Comparison of ENCODE assay signal across 8 cellular contexts in the genomic region with DNA sequence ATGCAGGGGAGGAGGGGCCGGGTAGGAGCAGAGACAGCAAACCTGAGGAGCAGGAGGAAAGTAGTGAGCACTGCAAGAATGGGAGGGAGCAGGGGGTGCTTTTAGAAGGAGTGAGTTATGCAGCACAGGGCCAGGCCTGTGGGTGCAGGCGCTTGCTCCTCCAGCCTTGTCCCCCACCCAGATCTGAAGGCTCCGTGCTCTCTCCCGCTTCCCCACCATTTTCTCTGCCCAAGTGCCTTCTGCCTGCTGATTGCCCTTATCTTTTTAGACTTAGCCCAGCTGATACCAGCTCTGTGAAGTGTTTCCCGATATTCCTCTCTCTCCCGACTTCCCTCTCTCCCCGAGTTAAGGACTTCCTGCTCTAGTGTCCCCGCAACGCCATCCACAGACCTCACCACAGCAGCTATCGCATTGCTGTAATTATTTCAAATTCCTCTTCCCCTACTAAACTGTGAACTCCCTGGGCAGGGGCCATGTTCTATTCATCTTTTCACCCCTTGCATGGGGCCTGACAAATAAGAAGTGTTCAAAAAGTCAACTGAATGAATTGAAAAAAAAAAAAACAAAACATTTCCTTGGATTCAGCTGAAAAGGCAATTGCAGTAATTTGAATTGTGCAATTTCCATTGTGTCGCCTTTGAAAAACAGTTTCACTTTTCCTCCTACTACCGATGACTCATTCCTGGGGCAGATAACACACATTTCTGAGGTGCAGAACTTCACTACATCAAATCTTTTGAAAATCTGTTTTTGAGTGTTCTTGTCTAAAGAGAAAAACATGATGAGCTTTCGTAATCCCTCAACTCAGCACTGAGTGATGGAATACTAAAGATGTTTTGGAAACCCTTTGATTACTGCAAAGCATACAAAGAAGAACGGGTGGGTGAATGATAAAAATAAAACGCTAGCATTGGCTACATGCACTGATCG.
DNase-seq lines count a peak whose midpoint lies in the region; TF ChIP-seq lines count a peak whose summit lies in the region.

No MANE protein-coding gene starts in this region.

- H3K9me3 ChIP-seq in duodenal mucosa (ENCODE audit: control insufficient read depth in 1 of 2, low read length in 2 of 2): no peaks in the 10 kb centered on the region

- H3K56ac ChIP-seq in mesendoderm (ENCODE audit: low read length): peak overlapping the region; percentile 80

- no peaks in the 10 kb centered on the region for H3K79me1 ChIP-seq in mesendoderm (ENCODE audit: low read length)

- H2BK15ac ChIP-seq in mesendoderm (replicated peaks; ENCODE audit: low read depth): no peak overlapping the region

- peak overlapping the region; percentile 90 for H3K27ac Mint-ChIP-seq in type B pancreatic cell

- no peak overlapping the region for H3K4ac ChIP-seq in mesendoderm (ENCODE audit: low read depth, low read length)

- TF ChIP-seq CTCF in type B pancreatic cell (conservative IDR thresholded peaks at IDR 0.05): no peak

- peak overlapping the region; percentile 42 for H3K4me2 ChIP-seq in mesendoderm (ENCODE audit: low read length)

- H4K5ac ChIP-seq in mesendoderm (ENCODE audit: low read length): peak overlapping the region; percentile 34

- H3K27me3 ChIP-seq in duodenal mucosa (ENCODE audit: control insufficient read depth in 1 of 2, insufficient read depth in 2 of 2, low read length in 2 of 2): no peaks in the 10 kb centered on the region
- H3K27me3 ChIP-seq in mesendoderm (ENCODE audit: insufficient read depth, low read length, poor library complexity): no peaks in the 10 kb centered on the region

- H3K23ac ChIP-seq in mesendoderm (ENCODE audit: low read length): no peak overlapping the region

- H3K9me3 Mint-ChIP-seq in type B pancreatic cell: no peaks in the 10 kb centered on the region

- H3K36me3 ChIP-seq in duodenal mucosa (ENCODE audit: control insufficient read depth in 1 of 2, insufficient read depth in 2 of 2, low read length in 2 of 2): no peaks in the 10 kb centered on the region
- H3K36me3 ChIP-seq in mesendoderm (ENCODE audit: control insufficient read depth, insufficient read depth, low read length): no peaks in the 10 kb centered on the region

- no peak overlapping the region for H2BK5ac ChIP-seq in mesendoderm (ENCODE audit: low read length)

- H3K4me3 ChIP-seq in duodenal mucosa (ENCODE audit: low read depth in 1 of 2, low read length in 2 of 2) (peak overlapping the region; percentile 69 to 81), mesendoderm (ENCODE audit: low read length) (no peak overlapping the region)

- peak overlapping the region; percentile 78 for H3K4me3 Mint-ChIP-seq in type B pancreatic cell

- peak overlapping the region; percentile 47 for H3K27ac ChIP-seq in duodenal mucosa (ENCODE audit: low read depth, low read length)
- peak overlapping the region; percentile 57 for H3K27ac ChIP-seq in mesendoderm (ENCODE audit: low read depth, low read length)

- no peak overlapping the region for H2AK5ac ChIP-seq in mesendoderm (ENCODE audit: low read length)

- H3K18ac ChIP-seq in mesendoderm (ENCODE audit: low read length): peak overlapping the region; percentile 54

- WGBS in mesendoderm (ENCODE audit: extremely low coverage, insufficient coverage, low lambda C conversion rate): no CpG with 5 or more reads among the region's 16 CpGs

- peak overlapping the region; percentile 2 for H2BK120ac ChIP-seq in mesendoderm (ENCODE audit: low read depth, low read length)

- no peaks in the 10 kb centered on the region for H3K27me3 Mint-ChIP-seq in type B pancreatic cell

- H3K9ac ChIP-seq in duodenal mucosa (ENCODE audit: low read depth in 1 of 2, low read length in 2 of 2) (peak overlapping the region; percentile 40 to 45), mesendoderm (ENCODE audit: low read length) (peak overlapping the region; percentile 25)

- H3K4me1 ChIP-seq in duodenal mucosa (ENCODE audit: control insufficient read depth in 1 of 2, insufficient read depth in 2 of 2, low read length in 2 of 2): peaks cover 23 to 24% of the 10 kb centered on the region in 2 donors
- H3K4me1 ChIP-seq in mesendoderm (ENCODE audit: control insufficient read depth, low read depth, low read length): peaks cover 8% of the 10 kb centered on the region

- no peaks in the 10 kb centered on the region for H3K79me2 ChIP-seq in mesendoderm (ENCODE audit: control insufficient read depth, insufficient read depth, low read length)

- no peak overlapping the region for H4K8ac ChIP-seq in mesendoderm (ENCODE audit: low read depth, low read length)

- peak; percentile 3 for DNase-seq in stimulated activated CD4-positive, alpha-beta T cell treated with anti-CD3 and anti-CD28 coated beads, Interleukin-4, amount 100 ng/mL, for 1 hour
- no peak for DNase-seq in stimulated activated CD4-positive, alpha-beta T cell treated with anti-CD3 and anti-CD28 coated beads, Interleukin-12 subunit alpha, Interleukin-12 subunit beta, amount 100 ng/mL, for 4 hours
- peak; percentile 79 for DNase-seq in SKM-1 treated with dmso at 0.1 percent for 144 hours (lab: John Stamatoyannopoulos, UW; ENCODE audit: unreplicated experiment)
- peak; percentile 85 for DNase-seq in mesendoderm
- DNase-seq in type B pancreatic cell (ENCODE audit: extremely low spot score, unreplicated experiment): no peak
- no peak for DNase-seq in NCI-H2196 treated with DMSO at 0.1 percent for 48 hours (lab: John Stamatoyannopoulos, UW; ENCODE audit: unreplicated experiment)
- DNase-seq in activated CD8-positive, alpha-beta memory T cell treated with anti-CD3 and anti-CD28 coated beads, Interleukin-2, amount 50 U/mL, for 48 hours: no peak

- H3K36me3 Mint-ChIP-seq in type B pancreatic cell: no peaks in the 10 kb centered on the region

- peaks cover 14% of the 10 kb centered on the region for H3K4me1 Mint-ChIP-seq in type B pancreatic cell (ENCODE audit: unreplicated experiment)

Comparison
In these comparisons a context has a peak if more than half of its experiments do, and no peak if none do; other contexts are left out.
1. DNase-seq: peak in stimulated activated CD4-positive, alpha-beta T cell treated with anti-CD3 and anti-CD28 coated beads, Interleukin-4, amount 100 ng/mL, for 1 hour (single experiment), SKM-1 treated with dmso at 0.1 percent for 144 hours (single experiment) and mesendoderm (single experiment); none in stimulated activated CD4-positive, alpha-beta T cell treated with anti-CD3 and anti-CD28 coated beads, Interleukin-12 subunit alpha, Interleukin-12 subunit beta, amount 100 ng/mL, for 4 hours (single experiment), type B pancreatic cell (single experiment), NCI-H2196 treated with DMSO at 0.1 percent for 48 hours (single experiment) and activated CD8-positive, alpha-beta memory T cell treated with anti-CD3 and anti-CD28 coated beads, Interleukin-2, amount 50 U/mL, for 48 hours (single experiment).